18 cellular contexts compared by ENCODE assay signal in genomic region chr10:86586516-86586915, GRCh38.
A peak's percentile ranks its signal among the peaks of the same experiment; 100 is the strongest.
DNase-seq lines count a peak whose midpoint lies in the region; ATAC-seq and TF ChIP-seq lines count a peak whose summit lies in the region.
"Had no signal": no experiment of that assay in that cellular context is flagged by ENCODE, and none has a peak within 500 bp of the region (broad histone marks: within the 10 kb centered on the region; RNA-seq: fewer than 3 reads in every experiment).

No MANE protein-coding gene starts in this region.

- no peaks in the 10 kb centered on the region for H3K36me3 Mint-ChIP-seq in HFFc6 (ENCODE audit: low read depth)

- no peak for TF ChIP-seq CTCF in testis (IDR thresholded peaks at IDR 0.05)
- no peak for TF ChIP-seq CTCF in HFFc6 (IDR thresholded peaks at IDR 0.05)

- H3K9me3 ChIP-seq in testis = no peaks in the 10 kb centered on the region

- intact Hi-C loops in testis (cut with DNase I; ENCODE audit: low total_unique reads) = loop anchor here (10.0 kb wide), 1 partner anchor 182 kb away; no protein-coding TSS in a partner anchor

- peaks cover 20% of the 10 kb centered on the region for H3K4me1 ChIP-seq in testis
- H3K4me1 ChIP-seq: HAP-1 had no signal

- no peaks in the 10 kb centered on the region for H3K27me3 ChIP-seq in testis

- H3K27me3 Mint-ChIP-seq in HFFc6 (ENCODE audit: insufficient read depth) = peaks cover 3% of the 10 kb centered on the region
- H3K27me3 Mint-ChIP-seq: CD4-positive, alpha-beta T cell had no signal

- H3K4me3 Mint-ChIP-seq in HFFc6 = no peak overlapping the region
- H3K4me3 Mint-ChIP-seq: B cell; CD4-positive, alpha-beta T cell had no signal

- H3K36me3 ChIP-seq in testis (ENCODE audit: low read depth, missing control alignments) = no peaks in the 10 kb centered on the region
- H3K36me3 ChIP-seq: HAP-1 had no signal

- no peak for TF ChIP-seq POLR2A in testis (IDR thresholded peaks at IDR 0.05)

- DNase-seq in globus pallidus (ENCODE audit: low spot score) = peak; percentile 80
- DNase-seq in midbrain (lab: John Stamatoyannopoulos, UW) = peak; percentile 54
- peak; percentile 52 for DNase-seq in testis
- no peak for DNase-seq in NCI-H2171 treated with DMSO at 0.1 percent for 48 hours (lab: John Stamatoyannopoulos, UW)
- DNase-seq in HFFc6 = no peak
- DNase-seq: Calu3; CD4-positive, alpha-beta T cell; DMS53; MM.1S; NCI-H1105; NCI-H1694; NCI-H2227 treated with DMSO at 0.1 percent for 48 hours; NCI-H524 had no signal

- no peak overlapping the region for H3K27ac Mint-ChIP-seq in HFFc6
- H3K27ac Mint-ChIP-seq: B cell; CD4-positive, alpha-beta T cell had no signal

- no peaks in the 10 kb centered on the region for H3K9me3 Mint-ChIP-seq in HFFc6
- H3K9me3 Mint-ChIP-seq: CD4-positive, alpha-beta T cell had no signal

- 45 to 57% methylated on average over 4 of the region's 4 CpGs for WGBS in testis, 2 donors

- no peak for ATAC-seq in HG02623 (IDR thresholded peaks at IDR 0.05; ENCODE audit: unreplicated experiment)

- H3K27ac ChIP-seq in angular gyrus (ENCODE audit: low read depth, low read length) = peak overlapping the region; percentile 73
- H3K27ac ChIP-seq in testis = peak overlapping the region in 1 of 2 donors; percentile 71
- H3K27ac ChIP-seq: KMS-11 had no signal

- H3K4me1 Mint-ChIP-seq in HFFc6 (ENCODE audit: low read depth) = peaks cover 13% of the 10 kb centered on the region

- H3K4me3 ChIP-seq in testis = no peak overlapping the region
- H3K4me3 ChIP-seq: HAP-1 had no signal

Comparison
In these comparisons a context has a peak if more than half of its experiments do, and no peak if none do; other contexts are left out.
1. DNase-seq: peak in globus pallidus (single experiment), midbrain (single experiment) and testis (single experiment); none in NCI-H2171 treated with DMSO at 0.1 percent for 48 hours (single experiment) and HFFc6 (single experiment).